19 cellular contexts compared by ENCODE assay signal in the genomic region with DNA sequence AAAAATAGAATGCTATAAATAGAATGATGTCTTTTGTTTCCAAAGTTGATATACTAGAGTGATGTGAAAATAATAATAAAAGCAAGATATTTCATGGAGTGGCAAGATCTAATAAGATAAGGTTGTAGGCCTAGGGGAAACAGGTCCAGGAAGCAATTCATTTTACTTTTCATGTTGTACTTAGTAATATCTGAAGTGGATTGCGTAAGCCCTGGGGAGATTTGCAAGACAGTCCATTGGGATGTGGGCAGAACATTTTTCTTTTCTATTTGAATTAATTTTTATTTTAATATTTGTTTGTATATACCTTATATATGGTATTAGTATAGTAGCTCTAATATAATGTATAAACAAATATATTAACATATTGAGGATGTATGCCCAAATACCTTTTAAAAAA. TPM values are rescaled to one million over a fixed set of nuclear protein-coding genes. Genes with fewer than 3 reads are reported as not detected.
DNase-seq lines count a peak whose midpoint lies in the region; ATAC-seq and TF ChIP-seq lines count a peak whose summit lies in the region.
"Had no signal": no experiment of that assay in that cellular context is flagged by ENCODE, and none has a peak within 500 bp of the region (broad histone marks: within the 10 kb centered on the region; RNA-seq: fewer than 3 reads in every experiment).

No MANE protein-coding gene starts in this region.

- no peak for TF ChIP-seq CTCF in smooth muscle cell (IDR thresholded peaks at IDR 0.05; ENCODE audit: borderline replicate concordance, insufficient read depth, poor library complexity, severe bottlenecking)
- no peak for TF ChIP-seq CTCF in H9 (conservative IDR thresholded peaks at IDR 0.05)

- no peak overlapping the region for H2BK12ac ChIP-seq in H9 (ENCODE audit: insufficient read length, low read depth, low read length)

- no peak overlapping the region for H3K23ac ChIP-seq in H9 (ENCODE audit: insufficient read length, low read depth, low read length)

- WGBS in smooth muscle cell (ENCODE audit: low lambda C conversion rate) = 100% methylated on average over 1 of the region's 1 CpG
- WGBS in H9 (ENCODE audit: extremely low coverage, insufficient read length, low lambda C conversion rate) = no CpG with 5 or more reads among the region's 1 CpG

- H3T11ph ChIP-seq in H9 (ENCODE audit: low read length) = no peak overlapping the region

- no peak overlapping the region for H4K8ac ChIP-seq in H9 (replicated peaks; ENCODE audit: insufficient read length, low read depth, low read length)

- H3K4me2 ChIP-seq in smooth muscle cell = peak overlapping the region; percentile 1
- no peak overlapping the region for H3K4me2 ChIP-seq in H9 (ENCODE audit: insufficient read depth, insufficient read length, low read length)

- no peaks in the 10 kb centered on the region for H3K9me3 ChIP-seq in SJSA1 (replicated peaks)
- no peaks in the 10 kb centered on the region for H3K9me3 ChIP-seq in smooth muscle cell (replicated peaks; ENCODE audit: low read depth)
- H3K9me3 ChIP-seq in H9 (ENCODE audit: control insufficient read depth, low read depth, low read length) = no peaks in the 10 kb centered on the region
- H3K9me3 ChIP-seq: testis had no signal

- H2BK20ac ChIP-seq in H9 (ENCODE audit: low read depth, low read length, poor library complexity, severe bottlenecking) = no peak overlapping the region

- H3K4me3 ChIP-seq in SJSA1 (no peak overlapping the region), smooth muscle cell (no peak overlapping the region)
- H3K4me3 ChIP-seq: testis had no signal

- no peak overlapping the region for H2BK120ac ChIP-seq in H9 (ENCODE audit: low read depth, low read length, poor library complexity, severe bottlenecking)

- no peak overlapping the region for H3K18ac ChIP-seq in H9 (ENCODE audit: insufficient read length, low read depth, low read length)

- no peak overlapping the region for H3K4ac ChIP-seq in H9 (ENCODE audit: low read depth, low read length)

- H3K14ac ChIP-seq in H9 (ENCODE audit: insufficient read depth, low read length) = no peak overlapping the region

- H3K23me2 ChIP-seq in H9 (ENCODE audit: insufficient read length, low read depth, low read length, poor library complexity, severe bottlenecking) = no peaks in the 10 kb centered on the region

- no peaks in the 10 kb centered on the region for H3K27me3 Mint-ChIP-seq in activated T-cell treated with anti-CD3 and anti-CD28 coated beads, Interleukin-2, amount 50 U/mL, for 72 hours (ENCODE audit: low read depth)
- H3K27me3 Mint-ChIP-seq in H9 (ENCODE audit: low read depth) = no peaks in the 10 kb centered on the region
- H3K27me3 Mint-ChIP-seq: activated CD4-positive, alpha-beta memory T cell treated with anti-CD3 and anti-CD28 coated beads, Interleukin-2, amount 10 ng/mL, durations not matched to agents 7 days and 5 days; dendritic cell treated with granulocyte-macrophage colony-stimulating factor and Interleukin-4, amounts not matched to agents 40 ng/mL and 50 ng/mL, for 4 days; natural killer cell treated with Interleukin-12 subunit alpha and Interleukin-12 subunit beta and Interleukin-15 and Interleukin-18, amount 100 ng/mL, for 72 hours had no signal

- peak overlapping the region; percentile 38 for H3K27ac Mint-ChIP-seq in activated T-cell treated with anti-CD3 and anti-CD28 coated beads, Interleukin-2, amount 50 U/mL, for 72 hours
- H3K27ac Mint-ChIP-seq in H9 = no peak overlapping the region
- H3K27ac Mint-ChIP-seq: activated CD4-positive, alpha-beta memory T cell treated with anti-CD3 and anti-CD28 coated beads, Interleukin-2, amount 10 ng/mL, durations not matched to agents 7 days and 5 days; dendritic cell treated with granulocyte-macrophage colony-stimulating factor and Interleukin-4, amounts not matched to agents 40 ng/mL and 50 ng/mL, for 4 days had no signal

- ATAC-seq in activated T-cell treated with anti-CD3 and anti-CD28 coated beads, Interleukin-2, amount 50 U/mL, for 72 hours (replicated peaks in 1 of 2) = no peak
- ATAC-seq in HG02798 (IDR thresholded peaks at IDR 0.05; ENCODE audit: poor library complexity, unreplicated experiment) = no peak

- H4K20me1 ChIP-seq in smooth muscle cell (ENCODE audit: low read depth) (no peaks in the 10 kb centered on the region), H9 (ENCODE audit: control insufficient read depth, insufficient read depth, insufficient read length) (no peaks in the 10 kb centered on the region)

- no peak for DNase-seq in activated T-cell treated with anti-CD3 and anti-CD28 coated beads, Interleukin-2, amount 50 U/mL, for 72 hours
- DNase-seq in activated T-cell treated with anti-CD3 and anti-CD28 coated beads for 4 hours = no peak
- DNase-seq in SJSA1 (ENCODE audit: low read depth in 1 of 2, low spot score in 2 of 2) = no peak
- peak; percentile 57 for DNase-seq in fibroblast of peridontal ligament (ENCODE audit: extremely low read depth)
- DNase-seq in smooth muscle cell (lab: John Stamatoyannopoulos, UW; ENCODE audit: unreplicated experiment) = no peak
- DNase-seq in H9 = no peak
- DNase-seq in globus pallidus (ENCODE audit: low spot score) = no peak
- DNase-seq: activated CD4-positive, alpha-beta memory T cell treated with anti-CD3 and anti-CD28 coated beads, Interleukin-2, amount 10 ng/mL, durations not matched to agents 7 days and 5 days; amniotic stem cell; COR-L47; foreskin melanocyte; GDM1; mammary epithelial cell; NCI-H2171; stimulated activated CD4-positive, alpha-beta T cell treated with anti-CD3 and anti-CD28 coated beads, Interleukin-2, amount 100 ng/mL, for 24 hours; testis had no signal

- H4K91ac ChIP-seq in H9 (ENCODE audit: insufficient read length, low read depth, low read length) = no peak overlapping the region

- H2BK5ac ChIP-seq in H9 (ENCODE audit: insufficient read length, low read length) = no peak overlapping the region

- H3K56ac ChIP-seq in H9 (ENCODE audit: insufficient read length, low read depth, low read length) = no peak overlapping the region

- no peak overlapping the region for H2AFZ ChIP-seq in smooth muscle cell (ENCODE audit: low read depth)
- H2AFZ ChIP-seq in H9 (ENCODE audit: low read length) = no peak overlapping the region

- no peak overlapping the region for H2BK15ac ChIP-seq in H9 (ENCODE audit: low read depth, low read length)

- no peak overlapping the region for H3K4me3 Mint-ChIP-seq in activated T-cell treated with anti-CD3 and anti-CD28 coated beads, Interleukin-2, amount 50 U/mL, for 72 hours
- no peak overlapping the region for H3K4me3 Mint-ChIP-seq in H9
- H3K4me3 Mint-ChIP-seq: activated CD4-positive, alpha-beta memory T cell treated with anti-CD3 and anti-CD28 coated beads, Interleukin-2, amount 10 ng/mL, durations not matched to agents 7 days and 5 days; dendritic cell treated with granulocyte-macrophage colony-stimulating factor and Interleukin-4, amounts not matched to agents 40 ng/mL and 50 ng/mL, for 4 days; natural killer cell treated with Interleukin-12 subunit alpha and Interleukin-12 subunit beta and Interleukin-15 and Interleukin-18, amount 100 ng/mL, for 72 hours had no signal

- H3K27ac ChIP-seq in SJSA1 (0 out of 2 replicates have a peak overlapping the region, but pooled peaks have one; percentile 38), smooth muscle cell (ENCODE audit: low read depth) (no peak overlapping the region), H9 (ENCODE audit: insufficient read length, low read depth, low read length) (no peak overlapping the region)
- H3K27ac ChIP-seq: testis had no signal

- peaks cover 11% of the 10 kb centered on the region for H3K4me1 ChIP-seq in SJSA1 (replicated peaks)
- H3K4me1 ChIP-seq in smooth muscle cell (ENCODE audit: low read depth) = no peaks in the 10 kb centered on the region
- no peaks in the 10 kb centered on the region for H3K4me1 ChIP-seq in H9 (ENCODE audit: insufficient read depth, low read length)
- H3K4me1 ChIP-seq: testis had no signal

- H3K9ac ChIP-seq in smooth muscle cell (ENCODE audit: low read depth) (no peak overlapping the region), H9 (ENCODE audit: extremely low read depth, insufficient read length, low read length) (no peak overlapping the region)

- no peaks in the 10 kb centered on the region for H3K9me3 Mint-ChIP-seq in activated T-cell treated with anti-CD3 and anti-CD28 coated beads, Interleukin-2, amount 50 U/mL, for 72 hours
- H3K9me3 Mint-ChIP-seq in H9 = no peaks in the 10 kb centered on the region
- H3K9me3 Mint-ChIP-seq: activated CD4-positive, alpha-beta memory T cell treated with anti-CD3 and anti-CD28 coated beads, Interleukin-2, amount 10 ng/mL, durations not matched to agents 7 days and 5 days; dendritic cell treated with granulocyte-macrophage colony-stimulating factor and Interleukin-4, amounts not matched to agents 40 ng/mL and 50 ng/mL, for 4 days; natural killer cell treated with Interleukin-12 subunit alpha and Interleukin-12 subunit beta and Interleukin-15 and Interleukin-18, amount 100 ng/mL, for 72 hours had no signal

- H3K79me2 ChIP-seq in smooth muscle cell (ENCODE audit: low read depth) (no peaks in the 10 kb centered on the region), H9 (ENCODE audit: insufficient read depth, low read length) (no peaks in the 10 kb centered on the region)

- H3F3A ChIP-seq in smooth muscle cell (ENCODE audit: low read depth) = no peaks in the 10 kb centered on the region

- H3K36me3 ChIP-seq in SJSA1 = no peaks in the 10 kb centered on the region
- H3K36me3 ChIP-seq in smooth muscle cell (ENCODE audit: low read depth) = no peaks in the 10 kb centered on the region

- peaks cover 0 to 5% of the 10 kb centered on the region in 2 donors for H3K36me3 Mint-ChIP-seq in activated T-cell treated with anti-CD3 and anti-CD28 coated beads, Interleukin-2, amount 50 U/mL, for 72 hours (ENCODE audit: insufficient read depth in 2 of 2)
- no peaks in the 10 kb centered on the region for H3K36me3 Mint-ChIP-seq in H9 (ENCODE audit: insufficient read depth in 1 of 3, low read depth in 3 of 3)
- H3K36me3 Mint-ChIP-seq: natural killer cell treated with Interleukin-12 subunit alpha and Interleukin-12 subunit beta and Interleukin-15 and Interleukin-18, amount 100 ng/mL, for 72 hours had no signal

- H3K79me1 ChIP-seq in H9 (ENCODE audit: insufficient read depth, low read depth, low read length, poor library complexity, severe bottlenecking) = no peaks in the 10 kb centered on the region

- no peak overlapping the region for H4K5ac ChIP-seq in H9 (ENCODE audit: insufficient read length, low read depth, low read length)

- no peak overlapping the region for H2AK5ac ChIP-seq in H9 (ENCODE audit: insufficient read length, low read length)

- H3K27me3 ChIP-seq in SJSA1 (replicated peaks) (no peaks in the 10 kb centered on the region), smooth muscle cell (ENCODE audit: low read depth) (no peaks in the 10 kb centered on the region), H9 (ENCODE audit: insufficient read depth, low read length) (no peaks in the 10 kb centered on the region)
- H3K27me3 ChIP-seq: testis had no signal

- peaks cover 25% of the 10 kb centered on the region for H3K4me1 Mint-ChIP-seq in activated T-cell treated with anti-CD3 and anti-CD28 coated beads, Interleukin-2, amount 50 U/mL, for 72 hours (ENCODE audit: low read depth)
- H3K4me1 Mint-ChIP-seq in H9 = no peaks in the 10 kb centered on the region

RNA-seq across cellular contexts. Expression of gene NUBPL, which starts 7.5 kb away (rescaled TPM):
- 1 to 10 TPM; 7.7 to 9.4 TPM for total RNA-seq in activated T-cell treated with anti-CD3 and anti-CD28 coated beads, Interleukin-2, amount 50 U/mL, for 72 hours
- total RNA-seq in SJSA1 (2014; rRNA removed; shearing (Covaris generic)) = 7.5 and 9.7 TPM in 2 replicates
- 9.1 and 11.5 TPM in 2 replicates for total RNA-seq in smooth muscle cell
- polyA plus RNA-seq in smooth muscle cell = 11.7 and 15.1 TPM in 2 replicates
- total RNA-seq in H9 (2021) = 10.7 and 14.8 TPM in 2 replicates
